ENCODE assay signal across 23 cellular contexts in the genomic region with DNA sequence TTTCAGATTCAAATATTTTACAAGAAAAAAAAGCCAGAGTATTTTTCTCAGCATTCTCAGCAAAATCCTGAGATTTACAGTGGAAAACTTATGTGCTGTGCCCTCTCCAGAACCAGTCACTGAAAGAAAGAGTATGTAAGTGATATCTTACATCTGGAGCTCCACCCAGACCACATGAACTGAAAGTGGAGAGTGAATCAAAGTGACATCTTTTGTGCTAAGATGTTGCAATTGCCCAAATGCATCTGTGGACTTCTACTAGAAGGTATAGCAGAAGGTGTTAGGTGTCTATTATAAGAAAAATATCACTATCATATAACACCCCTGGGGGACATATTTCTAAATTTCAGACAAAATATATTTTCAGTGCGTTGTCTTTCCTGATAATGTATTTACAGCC.
"Had no signal": no experiment of that assay in that cellular context is flagged by ENCODE, and none has a peak within 500 bp of the region (broad histone marks: within the 10 kb centered on the region; RNA-seq: fewer than 3 reads in every experiment).

No MANE protein-coding gene starts in this region.

- FAIRE-seq: endometrium, islet of Langerhans had no signal

- H3K27me3 Mint-ChIP-seq: activated naive CD8-positive, alpha-beta T cell treated with anti-CD3 and anti-CD28 coated beads for 36 hours; activated T-cell treated with anti-CD3 and anti-CD28 coated beads, Interleukin-2, amount 50 U/mL, for 24 hours; stimulated activated naive B cell treated with anti-CD40 and anti-IgM and Interleukin-4, amounts not matched to agents 10 μg/mL and 1 μg/mL and 100 μg/mL, for 72 hours; T-cell had no signal

- H3K4me3 ChIP-seq: heart left ventricle, ovary, prostate gland, upper lobe of left lung had no signal

- H3K9me3 ChIP-seq: heart left ventricle, neutrophil, ovary, prostate gland, upper lobe of left lung had no signal

- H3K27me3 ChIP-seq: heart left ventricle, neutrophil, ovary, upper lobe of left lung had no signal

- H3K27ac ChIP-seq: heart left ventricle, neutrophil, ovary, prostate gland, upper lobe of left lung had no signal

- H3K36me3 ChIP-seq: heart left ventricle, neutrophil, ovary, prostate gland, upper lobe of left lung had no signal

- ATAC-seq: heart left ventricle; left cardiac atrium; stimulated activated naive B cell treated with anti-CD40 and anti-IgM and Interleukin-4, amounts not matched to agents 10 μg/mL and 1 μg/mL and 100 μg/mL, for 72 hours; T-cell; WTC11 had no signal

- H3K9me3 Mint-ChIP-seq: nephron, T-cell had no signal

- H3K4me1 Mint-ChIP-seq: nephron had no signal

- H3K4me1 ChIP-seq: prostate gland had no signal

- DNase-seq: activated CD4-positive, alpha-beta T cell treated with anti-CD3 and anti-CD28 coated beads for 4 hours; activated naive CD4-positive, alpha-beta T cell; activated naive CD8-positive, alpha-beta T cell treated with anti-CD3 and anti-CD28 coated beads for 36 hours; activated T-cell treated with anti-CD3 and anti-CD28 coated beads, Interleukin-2, amount 50 U/mL, for 24 hours; amniotic stem cell; cortex of kidney; heart left ventricle; left cardiac atrium; midbrain; ovary; stimulated activated CD4-positive, alpha-beta T cell treated with anti-CD3 and anti-CD28 coated beads, Interleukin-2, amount 100 ng/mL, for 48 hours; stimulated activated CD8-positive, alpha-beta memory T cell treated with anti-CD3 and anti-CD28 coated beads, Interleukin-4, amount 100 ng/mL, for 48 hours; stimulated activated naive B cell treated with anti-CD40 and anti-IgM and Interleukin-4, amounts not matched to agents 10 μg/mL and 1 μg/mL and 100 μg/mL, for 72 hours; T-cell; T-helper 9 cell; upper lobe of left lung had no signal

- H3K4me3 Mint-ChIP-seq: activated naive CD8-positive, alpha-beta T cell treated with anti-CD3 and anti-CD28 coated beads for 36 hours; activated T-cell treated with anti-CD3 and anti-CD28 coated beads, Interleukin-2, amount 50 U/mL, for 24 hours; nephron; stimulated activated naive B cell treated with anti-CD40 and anti-IgM and Interleukin-4, amounts not matched to agents 10 μg/mL and 1 μg/mL and 100 μg/mL, for 72 hours; T-cell; WTC11 had no signal

- H3K27ac Mint-ChIP-seq: activated naive CD8-positive, alpha-beta T cell treated with anti-CD3 and anti-CD28 coated beads for 36 hours; activated T-cell treated with anti-CD3 and anti-CD28 coated beads, Interleukin-2, amount 50 U/mL, for 24 hours; activated T-helper 2 cell treated with anti-CD3 and anti-CD28 coated beads, Interferon-gamma antibody, Interleukin-2, Interleukin-4, amounts not matched to agents 10 μg/mL and 5 μg/mL and 100 μg/mL, durations not matched to agents 14 hours and 24 hours and 36 hours; nephron; T-cell; WTC11 had no signal
